In the genomic region with DNA sequence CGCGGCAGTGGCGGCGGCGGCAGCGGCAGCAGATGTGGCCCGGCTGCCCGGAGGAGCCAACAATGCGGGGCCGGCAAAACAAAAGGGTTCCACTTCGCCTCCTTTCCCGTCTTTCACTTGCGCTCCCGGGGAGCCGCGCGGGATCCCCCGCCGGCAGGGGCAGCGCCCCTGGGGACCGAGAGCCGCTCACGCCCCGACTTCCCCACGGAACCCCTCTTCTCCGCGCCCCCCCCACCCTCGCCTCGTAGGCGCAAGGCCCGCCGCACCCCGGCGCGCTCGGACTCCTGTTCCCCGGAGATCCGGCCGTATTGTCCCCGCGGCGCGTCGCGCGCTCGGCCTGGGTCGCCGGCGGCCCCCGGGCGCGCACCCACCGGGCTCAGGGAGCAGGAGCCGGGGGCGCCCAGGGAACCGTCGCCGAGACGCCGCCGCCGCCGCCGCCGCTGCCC, we compare ENCODE assay signal across 8 cellular contexts. TPM values are rescaled to one million over a fixed set of nuclear protein-coding genes. Genes with fewer than 3 reads are reported as not detected.
DNase-seq lines count a peak whose midpoint lies in the region; ATAC-seq and TF ChIP-seq lines count a peak whose summit lies in the region.

No MANE protein-coding gene starts in this region.

- DNase-seq in AG04449 (ENCODE audit: low read depth, low spot score): no peak
- no peak for DNase-seq in choroid plexus epithelial cell (ENCODE audit: low read depth)
- DNase-seq in lung microvascular endothelial cell (ENCODE audit: low read depth in 2 of 2): peak; percentile 24 to 27
- no peak for DNase-seq in naive thymus-derived CD4-positive, alpha-beta T cell
- DNase-seq in NCI-H1092 (lab: John Stamatoyannopoulos, UW): no peak
- no peak for DNase-seq in SKM-1 (lab: John Stamatoyannopoulos, UW; ENCODE audit: unreplicated experiment)

- POLR2A ChIA-PET in AG04449 (lab: Yijun Ruan, JAX): no interaction called here
- POLR2A ChIA-PET in naive thymus-derived CD4-positive, alpha-beta T cell (lab: Charles Lee): no interaction called here

- H3K27me3 Mint-ChIP-seq in naive thymus-derived CD4-positive, alpha-beta T cell: peaks cover 48 to 65% (median 56%) of the 10 kb centered on the region in 5 donors

- no peak overlapping the region for H3K27ac Mint-ChIP-seq in naive thymus-derived CD4-positive, alpha-beta T cell

- H3K4me1 Mint-ChIP-seq in naive thymus-derived CD4-positive, alpha-beta T cell: peaks cover 3 to 23% (median 6%) of the 10 kb centered on the region in 7 donors

- peak overlapping the region; percentile 72 for H3K4me3 ChIP-seq in AG04449 (ENCODE audit: low read depth, low read length)
- peak overlapping the region; percentile 74 for H3K4me3 ChIP-seq in choroid plexus epithelial cell (ENCODE audit: low read depth, low read length)
- peak overlapping the region; percentile 86 for H3K4me3 ChIP-seq in urinary bladder (ENCODE audit: low read depth, low read length)
- no peak overlapping the region for H3K4me3 ChIP-seq in naive thymus-derived CD4-positive, alpha-beta T cell (ENCODE audit: low read length)

- H3K36me3 ChIP-seq in urinary bladder (ENCODE audit: insufficient read depth): no peaks in the 10 kb centered on the region
- no peaks in the 10 kb centered on the region for H3K36me3 ChIP-seq in naive thymus-derived CD4-positive, alpha-beta T cell (ENCODE audit: control insufficient read depth in 2 of 3, insufficient read depth in 3 of 3, low read length in 3 of 3)

- peaks cover 0 to 4% of the 10 kb centered on the region in 2 donors for H3K27me3 ChIP-seq in naive thymus-derived CD4-positive, alpha-beta T cell (ENCODE audit: control insufficient read depth in 2 of 2, insufficient read depth in 2 of 2, low read length in 2 of 2)

- no peaks in the 10 kb centered on the region for H3K9me3 ChIP-seq in naive thymus-derived CD4-positive, alpha-beta T cell (ENCODE audit: control insufficient read depth in 2 of 3, low read length in 3 of 3)

- H3K9me3 Mint-ChIP-seq in naive thymus-derived CD4-positive, alpha-beta T cell: peaks cover 0 to 8% (median 0%) of the 10 kb centered on the region in 11 donors

- TF ChIP-seq CTCF in AG04449 (IDR thresholded peaks at IDR 0.05; ENCODE audit: insufficient read depth, low read length, missing control alignments): no peak
- TF ChIP-seq CTCF in choroid plexus epithelial cell (conservative IDR thresholded peaks at IDR 0.05; ENCODE audit: low read depth, low read length): no peak

- CTCF ChIA-PET in AG04449 (lab: Yijun Ruan, JAX): no interaction called here
- CTCF ChIA-PET in naive thymus-derived CD4-positive, alpha-beta T cell (lab: Charles Lee): no interaction called here

- peak; percentile 29 for ATAC-seq in HG02885 (IDR thresholded peaks at IDR 0.05; ENCODE audit: poor library complexity, unreplicated experiment)
- ATAC-seq in naive thymus-derived CD4-positive, alpha-beta T cell: no peak

- peaks cover 0 to 3% (median 0%) of the 10 kb centered on the region in 5 donors for H3K36me3 Mint-ChIP-seq in naive thymus-derived CD4-positive, alpha-beta T cell

- intact Hi-C loops in naive thymus-derived CD4-positive, alpha-beta T cell (cut with micrococcal nuclease): no loop called here

- no peaks in the 10 kb centered on the region for H3K4me1 ChIP-seq in urinary bladder (ENCODE audit: insufficient read depth)
- no peaks in the 10 kb centered on the region for H3K4me1 ChIP-seq in naive thymus-derived CD4-positive, alpha-beta T cell (ENCODE audit: control insufficient read depth in 2 of 2, insufficient read depth in 2 of 2, low read length in 2 of 2)

- WGBS in urinary bladder: under 1% methylated on average over 66 of the region's 66 CpGs

- H3K4me3 Mint-ChIP-seq in naive thymus-derived CD4-positive, alpha-beta T cell: peak overlapping the region in 5 of 10 donors; percentile 20 to 74 (median 53)

- H3K27ac ChIP-seq in urinary bladder (ENCODE audit: low read depth): peak overlapping the region; percentile 96
- no peak overlapping the region for H3K27ac ChIP-seq in naive thymus-derived CD4-positive, alpha-beta T cell (ENCODE audit: low read depth, low read length)

RNA-seq across cellular contexts. Expression of gene CTBP2, which starts 0.9 kb away (rescaled TPM):
- total RNA-seq in lung microvascular endothelial cell: 60.6 and 79.6 TPM in 2 replicates
- 45.3 TPM for total RNA-seq in urinary bladder
- polyA plus RNA-seq in urinary bladder: 49.8 TPM
- total RNA-seq in naive thymus-derived CD4-positive, alpha-beta T cell: 10 to 100 TPM in 1 of 5 experiments, 1 to 10 TPM in 3, under 1 TPM in 1; 0.05 to 39.5 (median 2.0) TPM
- polyA plus RNA-seq in naive thymus-derived CD4-positive, alpha-beta T cell: under 1 TPM in 1 of 2 donors, not detected in 1; 0.13 TPM

Comparison
In these comparisons a context has a peak if more than half of its experiments do, and no peak if none do; other contexts are left out.
1. DNase-seq: peak in lung microvascular endothelial cell (2 of 2); none in AG04449 (single experiment), choroid plexus epithelial cell (single experiment), naive thymus-derived CD4-positive, alpha-beta T cell (0 of 9), NCI-H1092 (single experiment) and SKM-1 (single experiment).